ENCODE assay signal across 9 cellular contexts in the genomic region with DNA sequence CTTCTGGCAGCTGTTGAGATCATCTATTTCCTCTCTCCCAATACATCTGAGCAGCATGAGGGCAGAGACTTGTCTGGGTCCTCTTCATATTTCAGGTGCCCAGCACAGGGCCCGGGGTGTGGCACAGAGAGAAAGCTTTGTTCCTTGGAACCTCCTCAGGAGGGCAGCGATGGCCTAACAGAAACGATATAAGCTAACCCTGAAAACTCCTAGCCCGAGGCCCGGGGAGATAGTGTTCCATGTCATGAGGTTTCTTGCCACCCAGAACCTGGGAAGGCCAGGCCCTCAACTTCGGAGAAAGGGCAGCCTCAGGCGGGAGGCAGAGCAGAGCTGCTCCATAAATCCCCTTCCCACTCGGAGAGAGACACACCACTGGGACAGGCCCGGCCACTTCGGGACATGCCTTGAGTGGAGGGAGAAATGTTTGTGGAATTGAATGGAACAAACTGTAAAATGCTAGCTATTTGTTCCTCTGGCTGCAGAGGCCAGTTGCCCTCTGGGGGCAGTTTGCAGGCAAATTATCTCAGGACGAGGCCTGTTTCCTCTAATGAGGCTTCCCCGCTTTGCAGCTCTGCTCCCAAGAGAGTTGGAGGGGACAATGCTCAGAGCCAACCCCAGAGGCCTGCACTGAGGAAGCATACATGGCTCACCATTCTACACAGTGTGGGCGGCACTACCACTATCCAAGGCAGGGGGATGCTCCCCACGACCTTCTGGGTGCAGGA. TPM values are rescaled to one million over a fixed set of nuclear protein-coding genes. Genes with fewer than 3 reads are reported as not detected.
DNase-seq lines count a peak whose midpoint lies in the region; ATAC-seq, FAIRE-seq and TF ChIP-seq lines count a peak whose summit lies in the region.
"Had no signal": no experiment of that assay in that cellular context is flagged by ENCODE, and none has a peak within 500 bp of the region (broad histone marks: within the 10 kb centered on the region; RNA-seq: fewer than 3 reads in every experiment).

No MANE protein-coding gene starts in this region.

- H3K9me3 Mint-ChIP-seq in activated naive CD8-positive, alpha-beta T cell treated with anti-CD3 and anti-CD28 coated beads for 36 hours, result no peaks in the 10 kb centered on the region

- ATAC-seq in HG03342 (IDR thresholded peaks at IDR 0.05; ENCODE audit: unreplicated experiment) (peak; percentile 13), right lobe of liver (peak in 3 of 4 donors; percentile 1 to 20 (median 3)), HG03159 (IDR thresholded peaks at IDR 0.05; ENCODE audit: unreplicated experiment) (no peak), GM18517 (IDR thresholded peaks at IDR 0.05; ENCODE audit: unreplicated experiment) (no peak)

- FAIRE-seq in HTR-8/SVneo (lab: Jason Lieb, UNC), result no peak
- FAIRE-seq: bronchial epithelial cell had no signal

- H3K27ac ChIP-seq in BLaER1 treated with 17β-estradiol and CSF1 and Interleukin-3, amounts not matched to agents 10 nM and 100 nM, result peak overlapping the region; percentile 63 to 98 (median 94)
- H3K27ac ChIP-seq in right lobe of liver, result peak overlapping the region; percentile 2 to 77 (median 56)

- H3K4me3 Mint-ChIP-seq in activated naive CD8-positive, alpha-beta T cell treated with anti-CD3 and anti-CD28 coated beads for 36 hours, result peak overlapping the region; percentile 53

- intact Hi-C loops in right lobe of liver (cut with DNase I), result loop anchor here in 1 of 2 donors (10.0 kb wide), 1 partner anchor 45 kb away; no protein-coding TSS in a partner anchor

- peak overlapping the region; percentile 74 to 92 (median 85) for H3K9ac ChIP-seq in BLaER1 treated with 17β-estradiol and CSF1 and Interleukin-3, amounts not matched to agents 10 nM and 100 nM

- H3K36me3 ChIP-seq in BLaER1 treated with 17β-estradiol and CSF1 and Interleukin-3, amounts not matched to agents 10 nM and 100 nM, result peaks cover 0 to 32% (median 11%) of the 10 kb centered on the region in 11 experiments; a peak in 12 of 22 replicates
- no peaks in the 10 kb centered on the region for H3K36me3 ChIP-seq in right lobe of liver

- H3K27me3 ChIP-seq in BLaER1 treated with 17β-estradiol and CSF1 and Interleukin-3, amounts not matched to agents 10 nM and 100 nM, result no peaks in the 10 kb centered on the region
- no peaks in the 10 kb centered on the region for H3K27me3 ChIP-seq in right lobe of liver

- peak overlapping the region; percentile 16 to 67 (median 52); a peak in 19 of 20 replicates for H3K4me3 ChIP-seq in BLaER1 treated with 17β-estradiol and CSF1 and Interleukin-3, amounts not matched to agents 10 nM and 100 nM
- no peak overlapping the region for H3K4me3 ChIP-seq in right lobe of liver

- H4K20me1 ChIP-seq in BLaER1 treated with 17β-estradiol and CSF1 and Interleukin-3, amounts not matched to agents 10 nM and 100 nM, result peaks cover 0 to 56% (median 0%) of the 10 kb centered on the region in 11 experiments; a peak in 7 of 22 replicates

- no peak for DNase-seq in activated naive CD8-positive, alpha-beta T cell treated with anti-CD3 and anti-CD28 coated beads for 36 hours
- DNase-seq in right lobe of liver (no peak), AG20443 (ENCODE audit: low spot score) (no peak), HTR-8/SVneo (ENCODE audit: insufficient read length, low spot score) (no peak)

- WGBS in right lobe of liver (ENCODE audit: insufficient coverage, low coverage, low lambda C conversion rate, missing lambda C conversion rate), result 24% methylated on average over 6 of the region's 14 CpGs

- no peaks in the 10 kb centered on the region for H3K9me3 ChIP-seq in BLaER1 treated with 17β-estradiol and CSF1 and Interleukin-3, amounts not matched to agents 10 nM and 100 nM (replicated peaks in 1 of 11)
- H3K9me3 ChIP-seq in right lobe of liver, result no peaks in the 10 kb centered on the region

- peak overlapping the region; percentile 94 to 100 (median 97) for H3K4me2 ChIP-seq in BLaER1 treated with 17β-estradiol and CSF1 and Interleukin-3, amounts not matched to agents 10 nM and 100 nM

- peaks cover 14% of the 10 kb centered on the region for H3K36me3 Mint-ChIP-seq in activated naive CD8-positive, alpha-beta T cell treated with anti-CD3 and anti-CD28 coated beads for 36 hours

- peaks cover 90% of the 10 kb centered on the region for H3K4me1 Mint-ChIP-seq in activated naive CD8-positive, alpha-beta T cell treated with anti-CD3 and anti-CD28 coated beads for 36 hours

- H3K27ac Mint-ChIP-seq in activated naive CD8-positive, alpha-beta T cell treated with anti-CD3 and anti-CD28 coated beads for 36 hours, result peak overlapping the region; percentile 84

- no peak for TF ChIP-seq POLR2A in right lobe of liver (IDR thresholded peaks at IDR 0.05)

- no peaks in the 10 kb centered on the region for H3K27me3 Mint-ChIP-seq in activated naive CD8-positive, alpha-beta T cell treated with anti-CD3 and anti-CD28 coated beads for 36 hours

- no peak for TF ChIP-seq CTCF in right lobe of liver (IDR thresholded peaks at IDR 0.05)

- H3K4me1 ChIP-seq in BLaER1 treated with 17β-estradiol and CSF1 and Interleukin-3, amounts not matched to agents 10 nM and 100 nM, result peaks cover 93 to 100% (median 98%) of the 10 kb centered on the region in 10 experiments
- H3K4me1 ChIP-seq in right lobe of liver, result peaks cover 0 to 71% (median 36%) of the 10 kb centered on the region in 4 donors

RNA-seq across cellular contexts. Expression of gene ARRB1, which starts 11.6 kb away (rescaled TPM):
- 10 to 100 TPM; 25.6 to 26.3 TPM for total RNA-seq in activated naive CD8-positive, alpha-beta T cell treated with anti-CD3 and anti-CD28 coated beads for 36 hours
- 10 to 100 TPM in 5 of 6 experiments, 1 to 10 TPM in 1; 8.6 to 26.4 (median 24.5) TPM for total RNA-seq in right lobe of liver

RNA-seq across cellular contexts. Expression of gene RPS3, which starts 59.5 kb away (rescaled TPM):
- total RNA-seq in activated naive CD8-positive, alpha-beta T cell treated with anti-CD3 and anti-CD28 coated beads for 36 hours, result 1,000 to 10,000 TPM; 4,132 to 4,264 TPM
- 100 to 1,000 TPM; 311 to 560 (median 447) TPM for total RNA-seq in right lobe of liver

Comparison
In these comparisons a context has a peak if more than half of its experiments do, and no peak if none do; other contexts are left out.
1. H3K4me3 ChIP-seq: peak in BLaER1 treated with 17β-estradiol and CSF1 and Interleukin-3, amounts not matched to agents 10 nM and 100 nM (10 of 10); none in right lobe of liver (0 of 3).
2. ATAC-seq: peak in HG03342 (single experiment) and right lobe of liver (3 of 4); none in HG03159 (single experiment) and GM18517 (single experiment).
3. RNA of gene RPS3, which starts 59.5 kb away (total RNA-seq): 4,132 to 4,264 TPM in activated naive CD8-positive, alpha-beta T cell treated with anti-CD3 and anti-CD28 coated beads for 36 hours; 311 to 560 TPM in right lobe of liver; every median in the first group is over 4 times any median in the second.